ENCODE assay signal across 8 cellular contexts in the genomic region with DNA sequence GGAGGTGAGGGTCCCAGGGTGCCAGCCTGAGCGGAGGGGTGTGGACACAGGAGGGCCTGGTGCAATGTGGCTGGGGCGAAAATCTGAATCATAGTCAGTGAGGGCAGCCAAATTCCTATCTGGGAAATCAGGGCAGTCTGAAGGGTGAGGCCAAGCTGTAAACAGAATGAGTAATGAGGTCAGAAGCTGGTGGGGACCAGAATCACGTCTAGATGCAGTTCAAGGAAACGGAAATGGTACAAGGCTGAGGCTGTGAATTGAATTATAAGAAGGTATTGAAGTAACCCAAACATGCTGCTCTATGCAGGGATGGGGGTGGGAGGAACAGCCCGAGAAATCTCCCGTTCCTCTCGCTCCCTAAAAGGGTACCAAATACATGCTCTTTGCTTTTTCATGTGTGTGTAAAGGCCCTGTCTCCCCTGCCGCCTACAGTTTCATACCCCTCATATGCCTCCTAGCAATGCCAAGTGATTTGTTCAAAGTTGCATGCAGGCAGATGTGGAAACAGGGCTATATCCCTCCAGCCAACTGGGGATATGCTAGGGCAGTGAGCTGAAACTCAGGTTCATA. TPM values are rescaled to one million over a fixed set of nuclear protein-coding genes. Genes with fewer than 3 reads are reported as not detected.
A peak's percentile ranks its signal among the peaks of the same experiment; 100 is the strongest.
DNase-seq lines count a peak whose midpoint lies in the region; ATAC-seq and TF ChIP-seq lines count a peak whose summit lies in the region.

No MANE protein-coding gene starts in this region.

- in situ Hi-C loops in astrocyte of the spinal cord (cut with HindIII; ENCODE audit: low sequenced_read_pairs) = no loop called here

- H3K36me3 ChIP-seq in kidney epithelial cell (ENCODE audit: control insufficient read depth, insufficient read depth, low read length) = no peaks in the 10 kb centered on the region
- no peaks in the 10 kb centered on the region for H3K36me3 ChIP-seq in tibial nerve

- peaks cover 5% of the 10 kb centered on the region for H3K4me1 Mint-ChIP-seq in activated naive CD4-positive, alpha-beta T cell treated with anti-CD3 and anti-CD28 coated beads, Interleukin-2, amount 10 ng/mL, durations not matched to agents 7 days and 5 days

- CTCF ChIA-PET in activated naive CD4-positive, alpha-beta T cell treated with anti-CD3 and anti-CD28 coated beads, Interleukin-2, amount 10 ng/mL, durations not matched to agents 7 days and 5 days (lab: Charles Lee) = no interaction called here

- no peak for ATAC-seq in GM21423 (IDR thresholded peaks at IDR 0.05; ENCODE audit: unreplicated experiment)

- no peak overlapping the region for H3K4me3 ChIP-seq in astrocyte of the spinal cord (ENCODE audit: low read depth, low read length)
- H3K4me3 ChIP-seq in kidney epithelial cell (ENCODE audit: low read depth, low read length) = no peak overlapping the region
- H3K4me3 ChIP-seq in tibial nerve = no peak overlapping the region

- peaks cover 0 to 31% (median 10%) of the 10 kb centered on the region in 4 donors for H3K4me1 ChIP-seq in tibial nerve

- peak in 1 of 2 donors; percentile 63 for TF ChIP-seq EP300 in tibial nerve (IDR thresholded peaks at IDR 0.05)

- no peak overlapping the region for H3K4me3 Mint-ChIP-seq in activated naive CD4-positive, alpha-beta T cell treated with anti-CD3 and anti-CD28 coated beads, Interleukin-2, amount 10 ng/mL, durations not matched to agents 7 days and 5 days

- no peaks in the 10 kb centered on the region for H3K27me3 ChIP-seq in kidney epithelial cell (ENCODE audit: control insufficient read depth, insufficient read depth, low read length)
- H3K27me3 ChIP-seq in tibial nerve = no peaks in the 10 kb centered on the region

- no peak for TF ChIP-seq POLR2A in tibial nerve (IDR thresholded peaks at IDR 0.05)

- H3K27ac ChIP-seq in tibial nerve = peak overlapping the region in 3 of 4 donors; percentile 34 to 85 (median 58)

- 35 to 37% methylated on average over 8 of the region's 8 CpGs for WGBS in tibial nerve, 2 donors

- no peaks in the 10 kb centered on the region for H3K36me3 Mint-ChIP-seq in activated naive CD4-positive, alpha-beta T cell treated with anti-CD3 and anti-CD28 coated beads, Interleukin-2, amount 10 ng/mL, durations not matched to agents 7 days and 5 days

- H3K27ac Mint-ChIP-seq in activated naive CD4-positive, alpha-beta T cell treated with anti-CD3 and anti-CD28 coated beads, Interleukin-2, amount 10 ng/mL, durations not matched to agents 7 days and 5 days = peak overlapping the region; percentile 34

- DNase-seq in activated naive CD4-positive, alpha-beta T cell treated with anti-CD3 and anti-CD28 coated beads, Interleukin-2, amount 10 ng/mL, durations not matched to agents 7 days and 5 days = no peak
- no peak for DNase-seq in activated naive CD4-positive, alpha-beta T cell (lab: John Stamatoyannopoulos, UW)
- peak; percentile 93 for DNase-seq in astrocyte of the spinal cord (ENCODE audit: low read depth, low spot score)
- peak; percentile 96 for DNase-seq in kidney epithelial cell (ENCODE audit: low read depth)
- DNase-seq in tibial nerve (ENCODE audit: low spot score in 2 of 2) = peak in 1 of 2 donors; percentile 47
- DNase-seq in SK-N-DZ (ENCODE audit: low spot score) = no peak
- no peak for DNase-seq in GF-D8 (lab: John Stamatoyannopoulos, UW)

- no peaks in the 10 kb centered on the region for H3K9me3 Mint-ChIP-seq in activated naive CD4-positive, alpha-beta T cell treated with anti-CD3 and anti-CD28 coated beads, Interleukin-2, amount 10 ng/mL, durations not matched to agents 7 days and 5 days

- TF ChIP-seq CTCF in astrocyte of the spinal cord (IDR thresholded peaks at IDR 0.05; ENCODE audit: low read depth, low read length) (no peak), kidney epithelial cell (IDR thresholded peaks at IDR 0.05; ENCODE audit: insufficient read depth, low read length, poor library complexity, severe bottlenecking) (no peak), tibial nerve (IDR thresholded peaks at IDR 0.05) (no peak)

- no peaks in the 10 kb centered on the region for H3K9me3 ChIP-seq in tibial nerve

- H3K27me3 Mint-ChIP-seq in activated naive CD4-positive, alpha-beta T cell treated with anti-CD3 and anti-CD28 coated beads, Interleukin-2, amount 10 ng/mL, durations not matched to agents 7 days and 5 days = peaks cover 7% of the 10 kb centered on the region

RNA-seq across cellular contexts. Expression of gene PIM1, which starts 35.2 kb away (rescaled TPM):
- total RNA-seq in kidney epithelial cell (18.2 and 19.5 TPM in 2 replicates), tibial nerve (10 to 100 TPM in 1 of 4 donors, 1 to 10 TPM in 3; 2.8 to 22.8 (median 6.6) TPM)
- polyA plus RNA-seq in SK-N-DZ (2014; cell fraction: cytosol; rRNA removed) = 39.9 and 44.8 TPM in 2 replicates
- polyA plus RNA-seq in SK-N-DZ (2014; cell fraction: nucleus; rRNA removed) = 26.9 and 29.4 TPM in 2 replicates

Comparison
In these comparisons a context has a peak if more than half of its experiments do, and no peak if none do; other contexts are left out.
1. DNase-seq: peak in astrocyte of the spinal cord (single experiment) and kidney epithelial cell (single experiment); none in activated naive CD4-positive, alpha-beta T cell treated with anti-CD3 and anti-CD28 coated beads, Interleukin-2, amount 10 ng/mL, durations not matched to agents 7 days and 5 days (single experiment), activated naive CD4-positive, alpha-beta T cell (0 of 4), SK-N-DZ (single experiment) and GF-D8 (single experiment).